Comparison of ENCODE assay signal across 7 cellular contexts in genomic region chr6:168348186-168348585, GRCh38. TPM values are rescaled to one million over a fixed set of nuclear protein-coding genes. Genes with fewer than 3 reads are reported as not detected.
"Had no signal": no experiment of that assay in that cellular context is flagged by ENCODE, and none has a peak within 500 bp of the region (broad histone marks: within the 10 kb centered on the region; RNA-seq: fewer than 3 reads in every experiment).

No MANE protein-coding gene starts in this region.

- H3K9ac ChIP-seq: GM23248 had no signal

- DNase-seq: GM23248, HCEC 1CT, IMR-90, Kasumi-1, KG1 had no signal

- H3K27ac ChIP-seq: GM23248 had no signal

- H3K4me3 ChIP-seq: GM23248, K562 had no signal

- ATAC-seq: K562 had no signal

- H2AFZ ChIP-seq: GM23248 had no signal

RNA-seq across cellular contexts. Expression of gene DACT2, which starts 28.6 kb away (rescaled TPM):
- total RNA-seq: GM23248, HT-29, IMR-90, K562 had no signal
- polyA plus RNA-seq: GM23248, IMR-90, K562 had no signal
